In genomic region chr3:111301238-111301798, GRCh38 we compare ENCODE assay signal across 1 cellular context.
TF ChIP-seq lines count a peak whose summit lies in the region.

No MANE protein-coding gene starts in this region.

TF ChIP-seq in IMR-90, 13 proteins besides CTCF, POLR2A, EP300 and RAD21 (continued from another document):
- TF ChIP-seq, protein P1, sequence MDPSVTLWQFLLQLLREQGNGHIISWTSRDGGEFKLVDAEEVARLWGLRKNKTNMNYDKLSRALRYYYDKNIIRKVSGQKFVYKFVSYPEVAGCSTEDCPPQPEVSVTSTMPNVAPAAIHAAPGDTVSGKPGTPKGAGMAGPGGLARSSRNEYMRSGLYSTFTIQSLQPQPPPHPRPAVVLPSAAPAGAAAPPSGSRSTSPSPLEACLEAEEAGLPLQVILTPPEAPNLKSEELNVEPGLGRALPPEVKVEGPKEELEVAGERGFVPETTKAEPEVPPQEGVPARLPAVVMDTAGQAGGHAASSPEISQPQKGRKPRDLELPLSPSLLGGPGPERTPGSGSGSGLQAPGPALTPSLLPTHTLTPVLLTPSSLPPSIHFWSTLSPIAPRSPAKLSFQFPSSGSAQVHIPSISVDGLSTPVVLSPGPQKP (IDR thresholded peaks at IDR 0.05; ENCODE audit: borderline replicate concordance, low read depth, low read length), result no peak
- no peak for TF ChIP-seq MAZ (IDR thresholded peaks at IDR 0.05; ENCODE audit: borderline replicate concordance, low read depth, low read length)
- no peak for TF ChIP-seq SMC3 (IDR thresholded peaks at IDR 0.05; ENCODE audit: low read depth, low read length)
- TF ChIP-seq MXI1 (IDR thresholded peaks at IDR 0.05; ENCODE audit: borderline replicate concordance, low read depth, low read length), result no peak
- no peak for TF ChIP-seq BHLHE40 (IDR thresholded peaks at IDR 0.05; ENCODE audit: low read depth, low read length)
